ENCODE assay signal across 8 cellular contexts in the genomic region with DNA sequence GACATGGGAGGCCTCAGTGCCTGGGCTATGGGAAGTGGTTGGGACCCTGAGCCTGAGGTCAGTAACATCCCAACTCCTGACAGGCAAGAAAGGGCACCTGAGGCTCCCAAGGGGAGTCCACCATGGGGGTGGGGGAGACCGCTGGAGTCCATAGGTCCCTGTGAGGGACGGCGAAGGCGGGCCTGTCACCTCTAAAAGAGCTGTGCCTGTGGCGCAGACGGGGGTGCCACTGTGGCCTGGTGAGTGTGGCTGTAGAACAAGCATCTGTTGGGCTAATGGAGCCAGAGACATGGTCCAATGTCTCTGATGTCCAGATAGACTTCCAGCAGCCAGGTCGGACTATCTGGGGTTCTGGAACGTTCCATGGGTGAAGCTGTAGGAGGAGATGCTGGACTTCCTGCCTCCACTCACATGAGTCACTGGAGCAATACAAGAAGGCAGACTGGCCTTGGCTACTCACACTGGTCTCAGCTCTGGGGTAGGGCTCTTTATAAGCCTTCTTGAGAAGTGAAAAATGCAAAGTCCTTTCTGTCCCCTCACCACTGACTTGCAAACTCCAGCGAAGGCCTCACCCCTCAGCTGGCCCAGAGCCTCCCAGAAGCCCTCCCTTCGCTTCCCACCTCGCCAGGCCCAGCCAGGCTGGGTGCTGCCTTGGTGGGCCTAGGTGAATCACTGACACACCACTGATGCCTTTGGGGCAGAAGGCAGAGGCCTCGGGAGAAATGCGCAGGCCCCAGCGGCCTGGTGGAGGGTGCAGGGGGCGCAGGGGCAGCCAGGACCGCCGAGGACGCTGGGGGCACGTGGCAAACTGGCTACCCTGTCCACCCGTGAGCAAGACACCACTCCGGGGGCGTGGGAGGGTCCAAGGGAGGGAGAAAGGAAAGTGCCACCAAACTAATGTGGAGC. TPM values are rescaled to one million over a fixed set of nuclear protein-coding genes. Genes with fewer than 3 reads are reported as not detected.
DNase-seq lines count a peak whose midpoint lies in the region; ATAC-seq and TF ChIP-seq lines count a peak whose summit lies in the region.

No MANE protein-coding gene starts in this region.

- intact Hi-C loops in CD4-positive, alpha-beta T cell (cut with DNase I, micrococcal nuclease), result loop anchor here (1.0 to 10.0 kb wide), 8 partner anchors 41 to 689 kb away; partner anchors contain the start of genes RCOR1 (in 2 of the 2), CDC42BPB (in 1 of the 2), EIF5 (in 1 of the 2) and HSP90AA1 (in 1 of the 2)

- H3K4me3 Mint-ChIP-seq in CD4-positive, alpha-beta T cell, result peak overlapping the region; percentile 97
- H3K4me3 Mint-ChIP-seq in stimulated activated memory B cell treated with anti-CD40 and anti-IgM and Interleukin-4, amounts not matched to agents 10 μg/mL and 1 μg/mL and 100 μg/mL, for 72 hours, result peak overlapping the region; percentile 79

- H3K9ac ChIP-seq in adipocyte (ENCODE audit: low read length), result peak overlapping the region; percentile 49
- no peak overlapping the region for H3K9ac ChIP-seq in iPS-15b (ENCODE audit: low read depth, low read length)

- no peaks in the 10 kb centered on the region for H3K27me3 ChIP-seq in CD4-positive, alpha-beta T cell (ENCODE audit: control insufficient read depth, insufficient read depth, low read length)
- H3K27me3 ChIP-seq in adipocyte (replicated peaks; ENCODE audit: control insufficient read depth, insufficient read depth, low read length) (peaks cover 2% of the 10 kb centered on the region), iPS-15b (ENCODE audit: control insufficient read depth, insufficient read depth, low read length) (peaks cover 8% of the 10 kb centered on the region)

- POLR2A ChIA-PET in CD4-positive, alpha-beta T cell (lab: Charles Lee), result interaction anchor here (0.7 kb wide), 1 partner anchor 732 kb away, joined by 3 read pairs; no protein-coding TSS in a partner anchor

- no peak for ATAC-seq in CD4-positive, alpha-beta T cell (ENCODE audit: poor library complexity)
- no peak for ATAC-seq in stimulated activated memory B cell treated with anti-CD40 and anti-IgM and Interleukin-4, amounts not matched to agents 10 μg/mL and 1 μg/mL and 100 μg/mL, for 72 hours
- ATAC-seq in GM18519 (IDR thresholded peaks at IDR 0.05; ENCODE audit: low FRiP score, unreplicated experiment) (no peak), HG03196 (IDR thresholded peaks at IDR 0.05; ENCODE audit: unreplicated experiment) (no peak)

- no peaks in the 10 kb centered on the region for H3K9me3 ChIP-seq in CD4-positive, alpha-beta T cell (ENCODE audit: control insufficient read depth, low read length)
- H3K9me3 ChIP-seq in adipocyte (ENCODE audit: control insufficient read depth, low read length) (no peaks in the 10 kb centered on the region), iPS-15b (ENCODE audit: control insufficient read depth, insufficient read depth, low read length) (no peaks in the 10 kb centered on the region)

- H3K27me3 Mint-ChIP-seq in CD4-positive, alpha-beta T cell, result no peaks in the 10 kb centered on the region
- H3K27me3 Mint-ChIP-seq in stimulated activated memory B cell treated with anti-CD40 and anti-IgM and Interleukin-4, amounts not matched to agents 10 μg/mL and 1 μg/mL and 100 μg/mL, for 72 hours, result no peaks in the 10 kb centered on the region

- peak overlapping the region; percentile 94 for H3K27ac Mint-ChIP-seq in CD4-positive, alpha-beta T cell
- H3K27ac Mint-ChIP-seq in stimulated activated memory B cell treated with anti-CD40 and anti-IgM and Interleukin-4, amounts not matched to agents 10 μg/mL and 1 μg/mL and 100 μg/mL, for 72 hours, result peak overlapping the region; percentile 93

- no peak for TF ChIP-seq CTCF in CD4-positive, alpha-beta T cell (IDR thresholded peaks at IDR 0.05)

- H3K9me3 Mint-ChIP-seq in CD4-positive, alpha-beta T cell, result no peaks in the 10 kb centered on the region
- peaks cover 3% of the 10 kb centered on the region for H3K9me3 Mint-ChIP-seq in stimulated activated memory B cell treated with anti-CD40 and anti-IgM and Interleukin-4, amounts not matched to agents 10 μg/mL and 1 μg/mL and 100 μg/mL, for 72 hours

- DNase-seq in CD4-positive, alpha-beta T cell, result peak in 1 of 10 experiments; percentile 41
- DNase-seq in HT1080 (ENCODE audit: low read depth) (peak; percentile 77), adipocyte (ENCODE audit: low read depth) (peak; percentile 58), mesenteric fat pad (ENCODE audit: low spot score) (no peak)

- CTCF ChIA-PET in CD4-positive, alpha-beta T cell (lab: Charles Lee), result no interaction called here

- H3K4me3 ChIP-seq in adipocyte (ENCODE audit: low read length) (peak overlapping the region; percentile 18), iPS-15b (ENCODE audit: low read depth, low read length) (peak overlapping the region; percentile 35)

- peaks cover 9% of the 10 kb centered on the region for H3K36me3 Mint-ChIP-seq in CD4-positive, alpha-beta T cell (ENCODE audit: low read depth)
- peaks cover 25% of the 10 kb centered on the region for H3K36me3 Mint-ChIP-seq in stimulated activated memory B cell treated with anti-CD40 and anti-IgM and Interleukin-4, amounts not matched to agents 10 μg/mL and 1 μg/mL and 100 μg/mL, for 72 hours

- H3K27ac ChIP-seq in CD4-positive, alpha-beta T cell (ENCODE audit: low read depth, low read length), result peak overlapping the region; percentile 92

- H3K36me3 ChIP-seq in adipocyte (ENCODE audit: control insufficient read depth, insufficient read depth, low read length, severe bottlenecking), result no peaks in the 10 kb centered on the region
- no peaks in the 10 kb centered on the region for H3K36me3 ChIP-seq in iPS-15b (ENCODE audit: control insufficient read depth, insufficient read depth, low read length)

- H3K4me1 ChIP-seq in adipocyte (ENCODE audit: control insufficient read depth, insufficient read depth, low read length) (peaks cover 36% of the 10 kb centered on the region), iPS-15b (ENCODE audit: control insufficient read depth, insufficient read depth, low read length) (peaks cover 15% of the 10 kb centered on the region)

- H3K4me1 Mint-ChIP-seq in CD4-positive, alpha-beta T cell (ENCODE audit: low read depth), result peaks cover 41% of the 10 kb centered on the region
- H3K4me1 Mint-ChIP-seq in stimulated activated memory B cell treated with anti-CD40 and anti-IgM and Interleukin-4, amounts not matched to agents 10 μg/mL and 1 μg/mL and 100 μg/mL, for 72 hours, result peaks cover 82% of the 10 kb centered on the region

RNA-seq across cellular contexts. Expression of gene TRAF3, which starts 1.1 kb away (rescaled TPM):
- 10 to 100 TPM; 27.1 to 32.4 TPM for total RNA-seq in CD4-positive, alpha-beta T cell
- total RNA-seq in HT1080 (2014; rRNA removed; shearing (Covaris generic)), result 21.4 and 24.0 TPM in 2 replicates
- polyA plus RNA-seq in HT1080 (2015; cell fraction: cytosol; rRNA removed), result 21.7 and 23.9 TPM in 2 replicates
- 17.5 and 18.9 TPM in 2 replicates for polyA plus RNA-seq in HT1080 (2015; cell fraction: nucleus; rRNA removed)
- total RNA-seq in mesenteric fat pad, result 33.3 TPM
